ENCODE assay signal across 1 cellular context in the genomic region with DNA sequence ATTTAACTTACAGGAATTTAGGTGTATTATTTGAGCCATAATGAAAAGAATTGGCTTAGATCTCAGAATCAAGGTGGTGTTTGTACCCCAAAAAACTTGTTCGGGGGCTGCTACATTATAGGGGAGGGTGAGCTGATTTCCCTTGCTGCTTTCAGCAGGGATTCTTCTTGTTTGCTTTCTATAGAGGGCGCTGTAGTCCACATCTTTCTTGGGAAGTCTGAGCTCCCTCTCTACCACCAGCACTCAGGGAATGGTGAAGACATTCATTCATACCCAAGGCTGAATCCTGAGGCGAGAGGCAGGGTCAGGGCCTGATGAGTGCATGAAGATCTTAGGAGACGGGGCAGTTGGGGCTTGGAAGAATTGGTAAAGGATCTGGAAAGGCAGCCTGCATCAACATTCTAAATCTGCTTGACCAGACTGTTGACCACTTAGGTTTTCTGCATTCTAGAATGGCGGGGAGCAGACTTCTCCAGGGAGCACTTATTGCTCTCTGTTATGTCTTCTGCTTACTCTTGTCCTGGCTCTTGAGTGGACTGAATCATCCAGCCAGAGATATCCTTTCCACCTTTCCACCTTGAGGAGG.
TF ChIP-seq lines count a peak whose summit lies in the region.

No MANE protein-coding gene starts in this region.

TF ChIP-seq in H1, 55 proteins besides CTCF, POLR2A, EP300 and RAD21:
- TF ChIP-seq SUZ12 (IDR thresholded peaks at IDR 0.05; ENCODE audit: low read length) (no peak), CEBPB (IDR thresholded peaks at IDR 0.05; ENCODE audit: low read depth, low read length) (no peak), EGR1 (IDR thresholded peaks at IDR 0.05; ENCODE audit: borderline replicate concordance, low read depth, low read length) (no peak), TAF7 (optimal IDR thresholded peaks at IDR 0.05; ENCODE audit: borderline replicate concordance, low read depth, low read length) (no peak), GTF2F1 (IDR thresholded peaks at IDR 0.05; ENCODE audit: borderline replicate concordance, low read depth, low read length) (no peak), RBBP5 (IDR thresholded peaks at IDR 0.05; ENCODE audit: borderline replicate concordance, low read depth, low read length) (no peak), SP4 (IDR thresholded peaks at IDR 0.05; ENCODE audit: low read length) (no peak), SAP30 (IDR thresholded peaks at IDR 0.05; ENCODE audit: insufficient read depth, insufficient replicate concordance, low read length) (no peak), RFX5 (IDR thresholded peaks at IDR 0.05; ENCODE audit: borderline replicate concordance, low read depth, low read length) (no peak), POLR2AphosphoS5 (IDR thresholded peaks at IDR 0.05; ENCODE audit: low read depth, low read length) (no peak), BACH1 (IDR thresholded peaks at IDR 0.05; ENCODE audit: low read length) (no peak), FOSL1 (IDR thresholded peaks at IDR 0.05; ENCODE audit: insufficient read depth, low read depth, low read length) (no peak), POU5F1 (IDR thresholded peaks at IDR 0.05; ENCODE audit: low read depth, low read length) (no peak), CBX8 (IDR thresholded peaks at IDR 0.05; ENCODE audit: borderline replicate concordance, low read depth, low read length) (no peak), SP2 (IDR thresholded peaks at IDR 0.05; ENCODE audit: low read length) (no peak), RXRA (IDR thresholded peaks at IDR 0.05; ENCODE audit: insufficient read depth, low read depth, low read length) (no peak), CHD1 (IDR thresholded peaks at IDR 0.05; ENCODE audit: low read depth, low read length) (no peak)
- TF ChIP-seq, protein P1, sequence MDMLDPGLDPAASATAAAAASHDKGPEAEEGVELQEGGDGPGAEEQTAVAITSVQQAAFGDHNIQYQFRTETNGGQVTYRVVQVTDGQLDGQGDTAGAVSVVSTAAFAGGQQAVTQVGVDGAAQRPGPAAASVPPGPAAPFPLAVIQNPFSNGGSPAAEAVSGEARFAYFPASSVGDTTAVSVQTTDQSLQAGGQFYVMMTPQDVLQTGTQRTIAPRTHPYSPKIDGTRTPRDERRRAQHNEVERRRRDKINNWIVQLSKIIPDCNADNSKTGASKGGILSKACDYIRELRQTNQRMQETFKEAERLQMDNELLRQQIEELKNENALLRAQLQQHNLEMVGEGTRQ (IDR thresholded peaks at IDR 0.05; ENCODE audit: low read length), result no peak
- TF ChIP-seq, protein P2, sequence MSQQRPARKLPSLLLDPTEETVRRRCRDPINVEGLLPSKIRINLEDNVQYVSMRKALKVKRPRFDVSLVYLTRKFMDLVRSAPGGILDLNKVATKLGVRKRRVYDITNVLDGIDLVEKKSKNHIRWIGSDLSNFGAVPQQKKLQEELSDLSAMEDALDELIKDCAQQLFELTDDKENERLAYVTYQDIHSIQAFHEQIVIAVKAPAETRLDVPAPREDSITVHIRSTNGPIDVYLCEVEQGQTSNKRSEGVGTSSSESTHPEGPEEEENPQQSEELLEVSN (IDR thresholded peaks at IDR 0.05), result no peak
- TF ChIP-seq, protein P3, sequence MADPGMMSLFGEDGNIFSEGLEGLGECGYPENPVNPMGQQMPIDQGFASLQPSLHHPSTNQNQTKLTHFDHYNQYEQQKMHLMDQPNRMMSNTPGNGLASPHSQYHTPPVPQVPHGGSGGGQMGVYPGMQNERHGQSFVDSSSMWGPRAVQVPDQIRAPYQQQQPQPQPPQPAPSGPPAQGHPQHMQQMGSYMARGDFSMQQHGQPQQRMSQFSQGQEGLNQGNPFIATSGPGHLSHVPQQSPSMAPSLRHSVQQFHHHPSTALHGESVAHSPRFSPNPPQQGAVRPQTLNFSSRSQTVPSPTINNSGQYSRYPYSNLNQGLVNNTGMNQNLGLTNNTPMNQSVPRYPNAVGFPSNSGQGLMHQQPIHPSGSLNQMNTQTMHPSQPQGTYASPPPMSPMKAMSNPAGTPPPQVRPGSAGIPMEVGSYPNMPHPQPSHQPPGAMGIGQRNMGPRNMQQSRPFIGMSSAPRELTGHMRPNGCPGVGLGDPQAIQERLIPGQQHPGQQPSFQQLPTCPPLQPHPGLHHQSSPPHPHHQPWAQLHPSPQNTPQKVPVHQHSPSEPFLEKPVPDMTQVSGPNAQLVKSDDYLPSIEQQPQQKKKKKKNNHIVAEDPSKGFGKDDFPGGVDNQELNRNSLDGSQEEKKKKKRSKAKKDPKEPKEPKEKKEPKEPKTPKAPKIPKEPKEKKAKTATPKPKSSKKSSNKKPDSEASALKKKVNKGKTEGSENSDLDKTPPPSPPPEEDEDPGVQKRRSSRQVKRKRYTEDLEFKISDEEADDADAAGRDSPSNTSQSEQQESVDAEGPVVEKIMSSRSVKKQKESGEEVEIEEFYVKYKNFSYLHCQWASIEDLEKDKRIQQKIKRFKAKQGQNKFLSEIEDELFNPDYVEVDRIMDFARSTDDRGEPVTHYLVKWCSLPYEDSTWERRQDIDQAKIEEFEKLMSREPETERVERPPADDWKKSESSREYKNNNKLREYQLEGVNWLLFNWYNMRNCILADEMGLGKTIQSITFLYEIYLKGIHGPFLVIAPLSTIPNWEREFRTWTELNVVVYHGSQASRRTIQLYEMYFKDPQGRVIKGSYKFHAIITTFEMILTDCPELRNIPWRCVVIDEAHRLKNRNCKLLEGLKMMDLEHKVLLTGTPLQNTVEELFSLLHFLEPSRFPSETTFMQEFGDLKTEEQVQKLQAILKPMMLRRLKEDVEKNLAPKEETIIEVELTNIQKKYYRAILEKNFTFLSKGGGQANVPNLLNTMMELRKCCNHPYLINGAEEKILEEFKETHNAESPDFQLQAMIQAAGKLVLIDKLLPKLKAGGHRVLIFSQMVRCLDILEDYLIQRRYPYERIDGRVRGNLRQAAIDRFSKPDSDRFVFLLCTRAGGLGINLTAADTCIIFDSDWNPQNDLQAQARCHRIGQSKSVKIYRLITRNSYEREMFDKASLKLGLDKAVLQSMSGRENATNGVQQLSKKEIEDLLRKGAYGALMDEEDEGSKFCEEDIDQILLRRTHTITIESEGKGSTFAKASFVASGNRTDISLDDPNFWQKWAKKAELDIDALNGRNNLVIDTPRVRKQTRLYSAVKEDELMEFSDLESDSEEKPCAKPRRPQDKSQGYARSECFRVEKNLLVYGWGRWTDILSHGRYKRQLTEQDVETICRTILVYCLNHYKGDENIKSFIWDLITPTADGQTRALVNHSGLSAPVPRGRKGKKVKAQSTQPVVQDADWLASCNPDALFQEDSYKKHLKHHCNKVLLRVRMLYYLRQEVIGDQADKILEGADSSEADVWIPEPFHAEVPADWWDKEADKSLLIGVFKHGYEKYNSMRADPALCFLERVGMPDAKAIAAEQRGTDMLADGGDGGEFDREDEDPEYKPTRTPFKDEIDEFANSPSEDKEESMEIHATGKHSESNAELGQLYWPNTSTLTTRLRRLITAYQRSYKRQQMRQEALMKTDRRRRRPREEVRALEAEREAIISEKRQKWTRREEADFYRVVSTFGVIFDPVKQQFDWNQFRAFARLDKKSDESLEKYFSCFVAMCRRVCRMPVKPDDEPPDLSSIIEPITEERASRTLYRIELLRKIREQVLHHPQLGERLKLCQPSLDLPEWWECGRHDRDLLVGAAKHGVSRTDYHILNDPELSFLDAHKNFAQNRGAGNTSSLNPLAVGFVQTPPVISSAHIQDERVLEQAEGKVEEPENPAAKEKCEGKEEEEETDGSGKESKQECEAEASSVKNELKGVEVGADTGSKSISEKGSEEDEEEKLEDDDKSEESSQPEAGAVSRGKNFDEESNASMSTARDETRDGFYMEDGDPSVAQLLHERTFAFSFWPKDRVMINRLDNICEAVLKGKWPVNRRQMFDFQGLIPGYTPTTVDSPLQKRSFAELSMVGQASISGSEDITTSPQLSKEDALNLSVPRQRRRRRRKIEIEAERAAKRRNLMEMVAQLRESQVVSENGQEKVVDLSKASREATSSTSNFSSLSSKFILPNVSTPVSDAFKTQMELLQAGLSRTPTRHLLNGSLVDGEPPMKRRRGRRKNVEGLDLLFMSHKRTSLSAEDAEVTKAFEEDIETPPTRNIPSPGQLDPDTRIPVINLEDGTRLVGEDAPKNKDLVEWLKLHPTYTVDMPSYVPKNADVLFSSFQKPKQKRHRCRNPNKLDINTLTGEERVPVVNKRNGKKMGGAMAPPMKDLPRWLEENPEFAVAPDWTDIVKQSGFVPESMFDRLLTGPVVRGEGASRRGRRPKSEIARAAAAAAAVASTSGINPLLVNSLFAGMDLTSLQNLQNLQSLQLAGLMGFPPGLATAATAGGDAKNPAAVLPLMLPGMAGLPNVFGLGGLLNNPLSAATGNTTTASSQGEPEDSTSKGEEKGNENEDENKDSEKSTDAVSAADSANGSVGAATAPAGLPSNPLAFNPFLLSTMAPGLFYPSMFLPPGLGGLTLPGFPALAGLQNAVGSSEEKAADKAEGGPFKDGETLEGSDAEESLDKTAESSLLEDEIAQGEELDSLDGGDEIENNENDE (IDR thresholded peaks at IDR 0.05; ENCODE audit: insufficient replicate concordance, low read length), result no peak
